In genomic region chrX:2794336-2794735, GRCh38 we compare ENCODE assay signal across 3 cellular contexts.
TF ChIP-seq lines count a peak whose summit lies in the region.

No MANE protein-coding gene starts in this region.

TF ChIP-seq in GM23338, 12 proteins besides CTCF, POLR2A, EP300 and RAD21 (continued from another document and continues in another):
- TF ChIP-seq REST (IDR thresholded peaks at IDR 0.05; ENCODE audit: unreplicated experiment) (no peak), ZNF331 (CRISPR knock-in tag; IDR thresholded peaks at IDR 0.05; ENCODE audit: low read depth) (no peak), CREB1 (CRISPR knock-in tag; IDR thresholded peaks at IDR 0.05; ENCODE audit: low read depth) (no peak), EZH2phosphoT487 (IDR thresholded peaks at IDR 0.05; ENCODE audit: unreplicated experiment) (no peak), STAT1 (IDR thresholded peaks at IDR 0.05; ENCODE audit: unreplicated experiment) (no peak)

TF ChIP-seq in K562, 482 proteins besides CTCF, POLR2A, EP300 and RAD21 (continued from another document):
- no peak for TF ChIP-seq ZFPM2 (CRISPR knock-in tag; IDR thresholded peaks at IDR 0.05)
- TF ChIP-seq ZBTB9 (CRISPR knock-in tag; IDR thresholded peaks at IDR 0.05) = no peak
- no peak for TF ChIP-seq ZNF57 (CRISPR knock-in tag; IDR thresholded peaks at IDR 0.05)
- no peak for TF ChIP-seq ZZZ3 (IDR thresholded peaks at IDR 0.05)
- TF ChIP-seq RBM14 (IDR thresholded peaks at IDR 0.05; ENCODE audit: borderline replicate concordance, insufficient read depth, low read depth, low read length) = no peak
- no peak for TF ChIP-seq JUN (IDR thresholded peaks at IDR 0.05; ENCODE audit: borderline replicate concordance, low read depth, low read length)
- no peak for TF ChIP-seq JUN (CRISPR knock-in tag; IDR thresholded peaks at IDR 0.05; ENCODE audit: borderline replicate concordance)
- TF ChIP-seq NFYB (IDR thresholded peaks at IDR 0.05; ENCODE audit: extremely low read depth, insufficient read length) = no peak
- no peak for TF ChIP-seq ZNF217 (CRISPR knock-in tag; IDR thresholded peaks at IDR 0.05)
- TF ChIP-seq ZNF785 (CRISPR knock-in tag; IDR thresholded peaks at IDR 0.05) = no peak
- TF ChIP-seq CBX1 (IDR thresholded peaks at IDR 0.05; ENCODE audit: low read depth) = no peak
- TF ChIP-seq SP2 (IDR thresholded peaks at IDR 0.05; ENCODE audit: extremely low read depth, low read depth, low read length, poor library complexity, severe bottlenecking) = no peak
- no peak for TF ChIP-seq POU5F1 (IDR thresholded peaks at IDR 0.05; ENCODE audit: borderline replicate concordance, low read depth, low read length, partially characterized antibody)
- TF ChIP-seq CHD1 (IDR thresholded peaks at IDR 0.05; ENCODE audit: low read length) = no peak

TF ChIP-seq in SK-N-SH treated with all-trans-retinoic acid at 6 μM for 48 hours, 23 proteins besides CTCF, POLR2A, EP300 and RAD21:
- TF ChIP-seq CSRNP3 (CRISPR knock-in tag; IDR thresholded peaks at IDR 0.05) (no peak), ESRRG (CRISPR knock-in tag; IDR thresholded peaks at IDR 0.05) (no peak), PPARA (CRISPR knock-in tag; IDR thresholded peaks at IDR 0.05; ENCODE audit: borderline replicate concordance) (no peak), PATZ1 (CRISPR knock-in tag; IDR thresholded peaks at IDR 0.05; ENCODE audit: borderline replicate concordance) (no peak), OSR1 (CRISPR knock-in tag; IDR thresholded peaks at IDR 0.05) (no peak), RARB (CRISPR knock-in tag; IDR thresholded peaks at IDR 0.05) (no peak), POU6F1 (CRISPR knock-in tag; IDR thresholded peaks at IDR 0.05; ENCODE audit: borderline replicate concordance, low read depth) (no peak), SNAI2 (CRISPR knock-in tag; IDR thresholded peaks at IDR 0.05) (no peak), TOX (CRISPR knock-in tag; IDR thresholded peaks at IDR 0.05; ENCODE audit: borderline replicate concordance) (no peak)
